ENCODE assay signal across 1 cellular context in the genomic region with DNA sequence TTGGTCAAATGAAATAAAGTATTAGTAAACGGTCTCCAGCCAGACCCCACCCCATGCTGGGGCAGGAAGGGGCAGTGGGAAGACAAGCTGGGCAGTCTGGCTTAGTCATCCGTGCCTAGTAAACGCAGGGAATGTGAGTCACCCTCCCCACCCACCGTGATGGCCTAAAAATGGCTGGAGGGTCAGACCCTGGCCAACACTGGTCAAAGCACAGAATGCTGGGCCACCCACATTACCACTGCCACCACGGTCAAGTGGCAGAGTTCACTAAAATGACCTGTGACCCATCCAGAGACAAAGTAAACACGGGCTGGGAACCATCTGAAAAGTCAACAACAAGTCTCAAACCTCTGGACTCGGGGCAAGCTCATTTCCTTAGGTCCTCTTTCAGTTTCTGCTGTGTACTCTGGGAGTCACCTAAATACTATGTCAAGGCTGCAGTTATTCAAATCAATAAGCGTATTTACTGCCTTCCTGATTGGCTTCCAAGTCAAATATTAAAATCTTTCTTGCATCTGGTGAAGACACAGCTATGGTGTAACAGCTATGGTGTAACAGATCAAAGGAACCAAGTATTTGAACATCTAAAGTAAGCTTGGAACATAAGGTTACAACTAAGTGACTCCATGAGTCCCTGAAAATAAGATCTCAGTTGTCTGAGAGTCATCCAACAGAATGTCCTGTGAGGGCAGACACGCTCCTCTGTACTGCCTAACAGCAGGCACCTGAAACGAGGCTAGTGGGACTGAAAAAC.
A peak's percentile ranks its signal among the peaks of the same experiment; 100 is the strongest.
TF ChIP-seq lines count a peak whose summit lies in the region.

No MANE protein-coding gene starts in this region.

TF ChIP-seq in HepG2, 621 proteins besides CTCF, POLR2A, EP300 and RAD21 (continued from another document and continues in another):
- TF ChIP-seq, protein P1, sequence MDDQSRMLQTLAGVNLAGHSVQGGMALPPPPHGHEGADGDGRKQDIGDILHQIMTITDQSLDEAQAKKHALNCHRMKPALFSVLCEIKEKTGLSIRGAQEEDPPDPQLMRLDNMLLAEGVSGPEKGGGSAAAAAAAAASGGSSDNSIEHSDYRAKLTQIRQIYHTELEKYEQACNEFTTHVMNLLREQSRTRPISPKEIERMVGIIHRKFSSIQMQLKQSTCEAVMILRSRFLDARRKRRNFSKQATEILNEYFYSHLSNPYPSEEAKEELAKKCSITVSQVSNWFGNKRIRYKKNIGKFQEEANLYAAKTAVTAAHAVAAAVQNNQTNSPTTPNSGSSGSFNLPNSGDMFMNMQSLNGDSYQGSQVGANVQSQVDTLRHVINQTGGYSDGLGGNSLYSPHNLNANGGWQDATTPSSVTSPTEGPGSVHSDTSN (CRISPR knock-in tag; IDR thresholded peaks at IDR 0.05; ENCODE audit: borderline replicate concordance), result no peak
- TF ChIP-seq ZNF326 (CRISPR knock-in tag; IDR thresholded peaks at IDR 0.05; ENCODE audit: borderline replicate concordance) (no peak), HNF4G (IDR thresholded peaks at IDR 0.05; ENCODE audit: borderline replicate concordance, low read depth, low read length) (peak; percentile 98), HNF4G (CRISPR knock-in tag; IDR thresholded peaks at IDR 0.05; ENCODE audit: borderline replicate concordance, low read depth) (peak; percentile 96), ZNF570 (CRISPR knock-in tag; IDR thresholded peaks at IDR 0.05; ENCODE audit: borderline replicate concordance) (no peak), PCBP1 (IDR thresholded peaks at IDR 0.05; ENCODE audit: borderline replicate concordance, low read depth, low read length) (no peak), IRX3 (CRISPR knock-in tag; IDR thresholded peaks at IDR 0.05; ENCODE audit: borderline replicate concordance, low read depth) (0 out of 2 replicates have a peak, but pooled peaks have one; percentile 31), HNRNPH1 (optimal IDR thresholded peaks at IDR 0.05; ENCODE audit: low read depth, low read length) (no peak), ZNF234 (CRISPR knock-in tag; conservative IDR thresholded peaks at IDR 0.05) (no peak), ZMYM4 (CRISPR knock-in tag; IDR thresholded peaks at IDR 0.05) (peak; percentile 64), ZNF33A (CRISPR knock-in tag; IDR thresholded peaks at IDR 0.05; ENCODE audit: borderline replicate concordance) (peak; percentile 86; the same call in 1 of the 2 replicates), NFKB2 (CRISPR knock-in tag; IDR thresholded peaks at IDR 0.05; ENCODE audit: borderline replicate concordance) (no peak), PHF21A (CRISPR knock-in tag; IDR thresholded peaks at IDR 0.05) (peak; percentile 100), HES4 (CRISPR knock-in tag; IDR thresholded peaks at IDR 0.05; ENCODE audit: borderline replicate concordance) (no peak), NCOR1 (IDR thresholded peaks at IDR 0.05; ENCODE audit: borderline replicate concordance, low read length) (peak; percentile 99), GABPA (IDR thresholded peaks at IDR 0.05; ENCODE audit: low read depth, low read length) (no peak), GABPA (CRISPR knock-in tag; IDR thresholded peaks at IDR 0.05; ENCODE audit: low read depth) (peak; percentile 77), PRPF4 (IDR thresholded peaks at IDR 0.05; ENCODE audit: low read depth, low read length, poor library complexity, severe bottlenecking) (no peak), NFATC3 (CRISPR knock-in tag; IDR thresholded peaks at IDR 0.05) (no peak), ZNF30 (CRISPR knock-in tag; IDR thresholded peaks at IDR 0.05) (no peak), POLR2AphosphoS2 (IDR thresholded peaks at IDR 0.05; ENCODE audit: low read depth, low read length) (peak; percentile 90), ZNF12 (CRISPR knock-in tag; IDR thresholded peaks at IDR 0.05) (0 out of 2 replicates have a peak, but pooled peaks have one; percentile 32), ERF (CRISPR knock-in tag; IDR thresholded peaks at IDR 0.05) (peak; percentile 82), ZC3H4 (CRISPR knock-in tag; IDR thresholded peaks at IDR 0.05; ENCODE audit: borderline replicate concordance) (no peak), ZSCAN25 (CRISPR knock-in tag; IDR thresholded peaks at IDR 0.05) (peak; percentile 69; the same call in 1 of the 2 replicates), CBX2 (IDR thresholded peaks at IDR 0.05; ENCODE audit: low read depth, low read length) (no peak), CBX2 (CRISPR knock-in tag; IDR thresholded peaks at IDR 0.05; ENCODE audit: low read depth) (no peak), YY1 (IDR thresholded peaks at IDR 0.05; ENCODE audit: insufficient read depth, insufficient replicate concordance, low read depth, low read length) (peak; percentile 90), MXI1 (IDR thresholded peaks at IDR 0.05; ENCODE audit: borderline replicate concordance, low read depth, low read length) (peak; percentile 45; the same call in 1 of the 3 replicates), ZEB1 (IDR thresholded peaks at IDR 0.05; ENCODE audit: insufficient replicate concordance, low read depth) (no peak), PITX1 (CRISPR knock-in tag; IDR thresholded peaks at IDR 0.05) (peak; percentile 97), SRSF4 (IDR thresholded peaks at IDR 0.05; ENCODE audit: low read depth, low read length, poor library complexity, severe bottlenecking) (no peak), ZNF563 (CRISPR knock-in tag; IDR thresholded peaks at IDR 0.05) (no peak), SAP130 (CRISPR knock-in tag; IDR thresholded peaks at IDR 0.05; ENCODE audit: low read depth) (peak; percentile 95), TBX2 (CRISPR knock-in tag; IDR thresholded peaks at IDR 0.05; ENCODE audit: borderline replicate concordance) (peak; percentile 96), SSRP1 (CRISPR knock-in tag; IDR thresholded peaks at IDR 0.05) (no peak; the same call in 1 of the 2 replicates), SAFB2 (CRISPR knock-in tag; IDR thresholded peaks at IDR 0.05; ENCODE audit: borderline replicate concordance, low read depth) (no peak), SMAD1 (CRISPR knock-in tag; IDR thresholded peaks at IDR 0.05; ENCODE audit: borderline replicate concordance, low read depth) (no peak; the same call in 1 of the 2 replicates), ZNF546 (CRISPR knock-in tag; conservative IDR thresholded peaks at IDR 0.05) (no peak), ZNF549 (CRISPR knock-in tag; IDR thresholded peaks at IDR 0.05) (no peak), ASH2L (IDR thresholded peaks at IDR 0.05; ENCODE audit: insufficient read length, low read depth, low read length) (peak; percentile 98), REPIN1 (CRISPR knock-in tag; IDR thresholded peaks at IDR 0.05; ENCODE audit: borderline replicate concordance, low read depth) (peak; percentile 98), ZNF34 (CRISPR knock-in tag; IDR thresholded peaks at IDR 0.05; ENCODE audit: borderline replicate concordance) (no peak), NAIF1 (CRISPR knock-in tag; IDR thresholded peaks at IDR 0.05; ENCODE audit: borderline replicate concordance) (peak; percentile 56; the same call in 1 of the 2 replicates), ZNF816 (CRISPR knock-in tag; IDR thresholded peaks at IDR 0.05; ENCODE audit: borderline replicate concordance) (peak; percentile 93; the same call in 1 of the 2 replicates)
- TF ChIP-seq, protein P2, sequence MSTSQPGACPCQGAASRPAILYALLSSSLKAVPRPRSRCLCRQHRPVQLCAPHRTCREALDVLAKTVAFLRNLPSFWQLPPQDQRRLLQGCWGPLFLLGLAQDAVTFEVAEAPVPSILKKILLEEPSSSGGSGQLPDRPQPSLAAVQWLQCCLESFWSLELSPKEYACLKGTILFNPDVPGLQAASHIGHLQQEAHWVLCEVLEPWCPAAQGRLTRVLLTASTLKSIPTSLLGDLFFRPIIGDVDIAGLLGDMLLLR (CRISPR knock-in tag; IDR thresholded peaks at IDR 0.05), result peak; percentile 64; the same call in 1 of the 2 replicates
- TF ChIP-seq, protein P3, sequence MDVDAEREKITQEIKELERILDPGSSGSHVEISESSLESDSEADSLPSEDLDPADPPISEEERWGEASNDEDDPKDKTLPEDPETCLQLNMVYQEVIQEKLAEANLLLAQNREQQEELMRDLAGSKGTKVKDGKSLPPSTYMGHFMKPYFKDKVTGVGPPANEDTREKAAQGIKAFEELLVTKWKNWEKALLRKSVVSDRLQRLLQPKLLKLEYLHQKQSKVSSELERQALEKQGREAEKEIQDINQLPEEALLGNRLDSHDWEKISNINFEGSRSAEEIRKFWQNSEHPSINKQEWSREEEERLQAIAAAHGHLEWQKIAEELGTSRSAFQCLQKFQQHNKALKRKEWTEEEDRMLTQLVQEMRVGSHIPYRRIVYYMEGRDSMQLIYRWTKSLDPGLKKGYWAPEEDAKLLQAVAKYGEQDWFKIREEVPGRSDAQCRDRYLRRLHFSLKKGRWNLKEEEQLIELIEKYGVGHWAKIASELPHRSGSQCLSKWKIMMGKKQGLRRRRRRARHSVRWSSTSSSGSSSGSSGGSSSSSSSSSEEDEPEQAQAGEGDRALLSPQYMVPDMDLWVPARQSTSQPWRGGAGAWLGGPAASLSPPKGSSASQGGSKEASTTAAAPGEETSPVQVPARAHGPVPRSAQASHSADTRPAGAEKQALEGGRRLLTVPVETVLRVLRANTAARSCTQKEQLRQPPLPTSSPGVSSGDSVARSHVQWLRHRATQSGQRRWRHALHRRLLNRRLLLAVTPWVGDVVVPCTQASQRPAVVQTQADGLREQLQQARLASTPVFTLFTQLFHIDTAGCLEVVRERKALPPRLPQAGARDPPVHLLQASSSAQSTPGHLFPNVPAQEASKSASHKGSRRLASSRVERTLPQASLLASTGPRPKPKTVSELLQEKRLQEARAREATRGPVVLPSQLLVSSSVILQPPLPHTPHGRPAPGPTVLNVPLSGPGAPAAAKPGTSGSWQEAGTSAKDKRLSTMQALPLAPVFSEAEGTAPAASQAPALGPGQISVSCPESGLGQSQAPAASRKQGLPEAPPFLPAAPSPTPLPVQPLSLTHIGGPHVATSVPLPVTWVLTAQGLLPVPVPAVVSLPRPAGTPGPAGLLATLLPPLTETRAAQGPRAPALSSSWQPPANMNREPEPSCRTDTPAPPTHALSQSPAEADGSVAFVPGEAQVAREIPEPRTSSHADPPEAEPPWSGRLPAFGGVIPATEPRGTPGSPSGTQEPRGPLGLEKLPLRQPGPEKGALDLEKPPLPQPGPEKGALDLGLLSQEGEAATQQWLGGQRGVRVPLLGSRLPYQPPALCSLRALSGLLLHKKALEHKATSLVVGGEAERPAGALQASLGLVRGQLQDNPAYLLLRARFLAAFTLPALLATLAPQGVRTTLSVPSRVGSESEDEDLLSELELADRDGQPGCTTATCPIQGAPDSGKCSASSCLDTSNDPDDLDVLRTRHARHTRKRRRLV (CRISPR knock-in tag; IDR thresholded peaks at IDR 0.05), result peak; percentile 90
- TF ChIP-seq, protein P4, sequence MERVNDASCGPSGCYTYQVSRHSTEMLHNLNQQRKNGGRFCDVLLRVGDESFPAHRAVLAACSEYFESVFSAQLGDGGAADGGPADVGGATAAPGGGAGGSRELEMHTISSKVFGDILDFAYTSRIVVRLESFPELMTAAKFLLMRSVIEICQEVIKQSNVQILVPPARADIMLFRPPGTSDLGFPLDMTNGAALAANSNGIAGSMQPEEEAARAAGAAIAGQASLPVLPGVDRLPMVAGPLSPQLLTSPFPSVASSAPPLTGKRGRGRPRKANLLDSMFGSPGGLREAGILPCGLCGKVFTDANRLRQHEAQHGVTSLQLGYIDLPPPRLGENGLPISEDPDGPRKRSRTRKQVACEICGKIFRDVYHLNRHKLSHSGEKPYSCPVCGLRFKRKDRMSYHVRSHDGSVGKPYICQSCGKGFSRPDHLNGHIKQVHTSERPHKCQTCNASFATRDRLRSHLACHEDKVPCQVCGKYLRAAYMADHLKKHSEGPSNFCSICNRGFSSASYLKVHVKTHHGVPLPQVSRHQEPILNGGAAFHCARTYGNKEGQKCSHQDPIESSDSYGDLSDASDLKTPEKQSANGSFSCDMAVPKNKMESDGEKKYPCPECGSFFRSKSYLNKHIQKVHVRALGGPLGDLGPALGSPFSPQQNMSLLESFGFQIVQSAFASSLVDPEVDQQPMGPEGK (CRISPR knock-in tag; IDR thresholded peaks at IDR 0.05), result peak; percentile 79
- TF ChIP-seq, protein P5, sequence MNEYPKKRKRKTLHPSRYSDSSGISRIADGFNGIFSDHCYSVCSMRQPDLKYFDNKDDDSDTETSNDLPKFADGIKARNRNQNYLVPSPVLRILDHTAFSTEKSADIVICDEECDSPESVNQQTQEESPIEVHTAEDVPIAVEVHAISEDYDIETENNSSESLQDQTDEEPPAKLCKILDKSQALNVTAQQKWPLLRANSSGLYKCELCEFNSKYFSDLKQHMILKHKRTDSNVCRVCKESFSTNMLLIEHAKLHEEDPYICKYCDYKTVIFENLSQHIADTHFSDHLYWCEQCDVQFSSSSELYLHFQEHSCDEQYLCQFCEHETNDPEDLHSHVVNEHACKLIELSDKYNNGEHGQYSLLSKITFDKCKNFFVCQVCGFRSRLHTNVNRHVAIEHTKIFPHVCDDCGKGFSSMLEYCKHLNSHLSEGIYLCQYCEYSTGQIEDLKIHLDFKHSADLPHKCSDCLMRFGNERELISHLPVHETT (CRISPR knock-in tag; conservative IDR thresholded peaks at IDR 0.05), result peak; percentile 84; the same call in 1 of the 2 replicates
- TF ChIP-seq, protein P6, sequence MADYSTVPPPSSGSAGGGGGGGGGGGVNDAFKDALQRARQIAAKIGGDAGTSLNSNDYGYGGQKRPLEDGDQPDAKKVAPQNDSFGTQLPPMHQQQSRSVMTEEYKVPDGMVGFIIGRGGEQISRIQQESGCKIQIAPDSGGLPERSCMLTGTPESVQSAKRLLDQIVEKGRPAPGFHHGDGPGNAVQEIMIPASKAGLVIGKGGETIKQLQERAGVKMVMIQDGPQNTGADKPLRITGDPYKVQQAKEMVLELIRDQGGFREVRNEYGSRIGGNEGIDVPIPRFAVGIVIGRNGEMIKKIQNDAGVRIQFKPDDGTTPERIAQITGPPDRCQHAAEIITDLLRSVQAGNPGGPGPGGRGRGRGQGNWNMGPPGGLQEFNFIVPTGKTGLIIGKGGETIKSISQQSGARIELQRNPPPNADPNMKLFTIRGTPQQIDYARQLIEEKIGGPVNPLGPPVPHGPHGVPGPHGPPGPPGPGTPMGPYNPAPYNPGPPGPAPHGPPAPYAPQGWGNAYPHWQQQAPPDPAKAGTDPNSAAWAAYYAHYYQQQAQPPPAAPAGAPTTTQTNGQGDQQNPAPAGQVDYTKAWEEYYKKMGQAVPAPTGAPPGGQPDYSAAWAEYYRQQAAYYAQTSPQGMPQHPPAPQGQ (CRISPR knock-in tag; IDR thresholded peaks at IDR 0.05; ENCODE audit: borderline replicate concordance), result no peak; the same call in 1 of the 2 replicates
